Comparison of ENCODE assay signal across 2 cellular contexts in genomic region chr7:12321248-12321647, GRCh38.
A peak's percentile ranks its signal among the peaks of the same experiment; 100 is the strongest.
TF ChIP-seq lines count a peak whose summit lies in the region.

No MANE protein-coding gene starts in this region.

TF ChIP-seq in HCT116, 20 proteins besides CTCF, POLR2A, EP300 and RAD21:
- 0 out of 2 replicates have a peak, but pooled peaks have one; percentile 13 for TF ChIP-seq ATF3 (IDR thresholded peaks at IDR 0.05)
- TF ChIP-seq, protein P1, sequence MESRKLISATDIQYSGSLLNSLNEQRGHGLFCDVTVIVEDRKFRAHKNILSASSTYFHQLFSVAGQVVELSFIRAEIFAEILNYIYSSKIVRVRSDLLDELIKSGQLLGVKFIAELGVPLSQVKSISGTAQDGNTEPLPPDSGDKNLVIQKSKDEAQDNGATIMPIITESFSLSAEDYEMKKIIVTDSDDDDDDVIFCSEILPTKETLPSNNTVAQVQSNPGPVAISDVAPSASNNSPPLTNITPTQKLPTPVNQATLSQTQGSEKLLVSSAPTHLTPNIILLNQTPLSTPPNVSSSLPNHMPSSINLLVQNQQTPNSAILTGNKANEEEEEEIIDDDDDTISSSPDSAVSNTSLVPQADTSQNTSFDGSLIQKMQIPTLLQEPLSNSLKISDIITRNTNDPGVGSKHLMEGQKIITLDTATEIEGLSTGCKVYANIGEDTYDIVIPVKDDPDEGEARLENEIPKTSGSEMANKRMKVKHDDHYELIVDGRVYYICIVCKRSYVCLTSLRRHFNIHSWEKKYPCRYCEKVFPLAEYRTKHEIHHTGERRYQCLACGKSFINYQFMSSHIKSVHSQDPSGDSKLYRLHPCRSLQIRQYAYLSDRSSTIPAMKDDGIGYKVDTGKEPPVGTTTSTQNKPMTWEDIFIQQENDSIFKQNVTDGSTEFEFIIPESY (IDR thresholded peaks at IDR 0.05; ENCODE audit: extremely low read depth, insufficient replicate concordance, low read length) = no peak

TF ChIP-seq in K562, 482 proteins besides CTCF, POLR2A, EP300 and RAD21:
- TF ChIP-seq SMARCA4 (IDR thresholded peaks at IDR 0.05) (peak; percentile 13; the same call in 1 of the 2 replicates), SMAD1 (IDR thresholded peaks at IDR 0.05; ENCODE audit: low read depth, low read length, partially characterized antibody) (no peak), KAT8 (IDR thresholded peaks at IDR 0.05; ENCODE audit: low read depth) (no peak), GATAD2B (IDR thresholded peaks at IDR 0.05; ENCODE audit: borderline replicate concordance) (no peak), RFX5 (IDR thresholded peaks at IDR 0.05; ENCODE audit: low read depth, low read length) (no peak), KLF10 (CRISPR knock-in tag; IDR thresholded peaks at IDR 0.05) (no peak), SMAD4 (CRISPR knock-in tag; conservative IDR thresholded peaks at IDR 0.05) (0 out of 2 replicates have a peak, but pooled peaks have one; percentile 64), ARNT (IDR thresholded peaks at IDR 0.05) (no peak), PCBP1 (IDR thresholded peaks at IDR 0.05; ENCODE audit: low read depth, low read length, poor library complexity, severe bottlenecking) (no peak), ATF7 (IDR thresholded peaks at IDR 0.05) (peak; percentile 34; the same call in 1 of the 2 replicates), ZNF165 (CRISPR knock-in tag; IDR thresholded peaks at IDR 0.05; ENCODE audit: borderline replicate concordance) (no peak), TRIM28 (IDR thresholded peaks at IDR 0.05) (no peak), ZNF175 (CRISPR knock-in tag; IDR thresholded peaks at IDR 0.05; ENCODE audit: low read depth) (peak; percentile 23; the same call in 1 of the 2 replicates), EHMT2 (IDR thresholded peaks at IDR 0.05) (no peak), TRIM24 (IDR thresholded peaks at IDR 0.05) (peak in 1 of 2 experiments; percentile 57; a peak in 2 of 4 replicates), HCFC1 (IDR thresholded peaks at IDR 0.05; ENCODE audit: low read depth, low read length) (no peak), ZNF174 (CRISPR knock-in tag; IDR thresholded peaks at IDR 0.05) (no peak), CEBPG (CRISPR knock-in tag; IDR thresholded peaks at IDR 0.05) (peak; percentile 67; the same call in 1 of the 2 replicates), CEBPG (tag; conservative IDR thresholded peaks at IDR 0.05 in 1 of 2, IDR thresholded peaks at IDR 0.05 in 1 of 2) (peak; percentile 34 to 94; a peak in 3 of 4 replicates), POLR2H (tag; IDR thresholded peaks at IDR 0.05; ENCODE audit: low read depth) (peak; percentile 31), ZNF830 (CRISPR knock-in tag; IDR thresholded peaks at IDR 0.05) (no peak), CBFA2T2 (conservative IDR thresholded peaks at IDR 0.05) (no peak), FOSL1 (tag; conservative IDR thresholded peaks at IDR 0.05) (peak; percentile 45; the same call in 1 of the 2 replicates), THRAP3 (IDR thresholded peaks at IDR 0.05; ENCODE audit: borderline replicate concordance) (no peak), CXXC5 (CRISPR knock-in tag; IDR thresholded peaks at IDR 0.05) (peak; percentile 32; the same call in 1 of the 2 replicates), ZSCAN32 (CRISPR knock-in tag; IDR thresholded peaks at IDR 0.05) (0 out of 2 replicates have a peak, but pooled peaks have one; percentile 44), ZMIZ1 (IDR thresholded peaks at IDR 0.05; ENCODE audit: low read depth in 2 of 2, low read length in 2 of 2) (no peak), SMARCA5 (IDR thresholded peaks at IDR 0.05) (no peak), FOXP1 (CRISPR knock-in tag; IDR thresholded peaks at IDR 0.05) (no peak), ATF3 (IDR thresholded peaks at IDR 0.05) (peak; percentile 84), ATF3 (CRISPR knock-in tag; conservative IDR thresholded peaks at IDR 0.05) (no peak), CREBBP (IDR thresholded peaks at IDR 0.05; ENCODE audit: low read depth, low read length) (no peak), SMC3 (conservative IDR thresholded peaks at IDR 0.05; ENCODE audit: insufficient read depth, low read depth, low read length) (no peak), ATF4 (CRISPR knock-in tag; IDR thresholded peaks at IDR 0.05) (peak; percentile 79), RBM14 (IDR thresholded peaks at IDR 0.05; ENCODE audit: borderline replicate concordance, insufficient read depth, low read depth, low read length) (no peak), DACH1 (IDR thresholded peaks at IDR 0.05; ENCODE audit: partially characterized antibody) (no peak), ZNF780A (CRISPR knock-in tag; IDR thresholded peaks at IDR 0.05) (no peak), CREB1 (IDR thresholded peaks at IDR 0.05) (no peak), CREB1 (CRISPR knock-in tag; IDR thresholded peaks at IDR 0.05) (no peak), KHSRP (IDR thresholded peaks at IDR 0.05) (no peak), FOXK1 (CRISPR knock-in tag; IDR thresholded peaks at IDR 0.05; ENCODE audit: borderline replicate concordance) (no peak), NBN (IDR thresholded peaks at IDR 0.05; ENCODE audit: low read depth) (no peak), CHD4 (IDR thresholded peaks at IDR 0.05; ENCODE audit: insufficient read depth, insufficient replicate concordance, low read depth, low read length, poor library complexity, severe bottlenecking) (no peak), NFXL1 (CRISPR knock-in tag; IDR thresholded peaks at IDR 0.05) (no peak), MEIS2 (IDR thresholded peaks at IDR 0.05; ENCODE audit: partially characterized antibody) (peak; percentile 20), ZBTB17 (CRISPR knock-in tag; IDR thresholded peaks at IDR 0.05) (no peak)
- TF ChIP-seq, protein P2, sequence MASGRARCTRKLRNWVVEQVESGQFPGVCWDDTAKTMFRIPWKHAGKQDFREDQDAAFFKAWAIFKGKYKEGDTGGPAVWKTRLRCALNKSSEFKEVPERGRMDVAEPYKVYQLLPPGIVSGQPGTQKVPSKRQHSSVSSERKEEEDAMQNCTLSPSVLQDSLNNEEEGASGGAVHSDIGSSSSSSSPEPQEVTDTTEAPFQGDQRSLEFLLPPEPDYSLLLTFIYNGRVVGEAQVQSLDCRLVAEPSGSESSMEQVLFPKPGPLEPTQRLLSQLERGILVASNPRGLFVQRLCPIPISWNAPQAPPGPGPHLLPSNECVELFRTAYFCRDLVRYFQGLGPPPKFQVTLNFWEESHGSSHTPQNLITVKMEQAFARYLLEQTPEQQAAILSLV (tag; IDR thresholded peaks at IDR 0.05) = no peak
- TF ChIP-seq, protein P3, sequence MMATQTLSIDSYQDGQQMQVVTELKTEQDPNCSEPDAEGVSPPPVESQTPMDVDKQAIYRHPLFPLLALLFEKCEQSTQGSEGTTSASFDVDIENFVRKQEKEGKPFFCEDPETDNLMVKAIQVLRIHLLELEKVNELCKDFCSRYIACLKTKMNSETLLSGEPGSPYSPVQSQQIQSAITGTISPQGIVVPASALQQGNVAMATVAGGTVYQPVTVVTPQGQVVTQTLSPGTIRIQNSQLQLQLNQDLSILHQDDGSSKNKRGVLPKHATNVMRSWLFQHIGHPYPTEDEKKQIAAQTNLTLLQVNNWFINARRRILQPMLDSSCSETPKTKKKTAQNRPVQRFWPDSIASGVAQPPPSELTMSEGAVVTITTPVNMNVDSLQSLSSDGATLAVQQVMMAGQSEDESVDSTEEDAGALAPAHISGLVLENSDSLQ (IDR thresholded peaks at IDR 0.05) = peak; percentile 61
TF ChIP-seq in K562: peak in this region for 14.
